13 cellular contexts compared by ENCODE assay signal in genomic region chr20:40868568-40869223, GRCh38.
DNase-seq lines count a peak whose midpoint lies in the region; ATAC-seq and TF ChIP-seq lines count a peak whose summit lies in the region.
"Had no signal": no experiment of that assay in that cellular context is flagged by ENCODE, and none has a peak within 500 bp of the region (broad histone marks: within the 10 kb centered on the region; RNA-seq: fewer than 3 reads in every experiment).

No MANE protein-coding gene starts in this region.

- H3K4me3 ChIP-seq in astrocyte of the spinal cord (ENCODE audit: low read depth, low read length), result no peak overlapping the region
- no peak overlapping the region for H3K4me3 ChIP-seq in right atrium auricular region
- no peak overlapping the region for H3K4me3 ChIP-seq in retinal pigment epithelial cell (ENCODE audit: low read length)
- H3K4me3 ChIP-seq: dorsolateral prefrontal cortex, skin epidermis had no signal

- no peak for ATAC-seq in GM19467 (IDR thresholded peaks at IDR 0.05; ENCODE audit: unreplicated experiment)
- no peak for ATAC-seq in HG03460 (IDR thresholded peaks at IDR 0.05; ENCODE audit: unreplicated experiment)

- DNase-seq in GM04503 (ENCODE audit: low read depth) (peak; percentile 41), astrocyte of the spinal cord (ENCODE audit: low read depth, low spot score) (peak; percentile 83), right atrium auricular region (ENCODE audit: low spot score) (peak; percentile 64), retinal pigment epithelial cell (ENCODE audit: low read depth) (peak; percentile 24), DMS53 treated with DMSO at 0.1 percent for 48 hours (lab: John Stamatoyannopoulos, UW; ENCODE audit: unreplicated experiment) (no peak), mesenteric fat pad (ENCODE audit: low spot score) (no peak)
- DNase-seq: activated CD8-positive, alpha-beta memory T cell treated with anti-CD3 and anti-CD28 coated beads, Interleukin-2, amount 50 U/mL, for 48 hours; Caco-2; dorsolateral prefrontal cortex; NCI-H524 had no signal

- peaks cover 0 to 36% of the 10 kb centered on the region in 2 donors for H3K4me1 ChIP-seq in right atrium auricular region

- no peaks in the 10 kb centered on the region for H3K27me3 ChIP-seq in right atrium auricular region
- H3K27me3 ChIP-seq: dorsolateral prefrontal cortex had no signal

- in situ Hi-C loops in astrocyte of the spinal cord (cut with HindIII; ENCODE audit: low sequenced_read_pairs), result no loop called here

- TF ChIP-seq CTCF in astrocyte of the spinal cord (IDR thresholded peaks at IDR 0.05; ENCODE audit: low read depth, low read length), result no peak
- TF ChIP-seq CTCF in right atrium auricular region (IDR thresholded peaks at IDR 0.05), result no peak
- TF ChIP-seq CTCF in retinal pigment epithelial cell (conservative IDR thresholded peaks at IDR 0.05; ENCODE audit: low read depth, low read length), result no peak

- H3K9me3 ChIP-seq in right atrium auricular region, result no peaks in the 10 kb centered on the region
- H3K9me3 ChIP-seq: Caco-2 had no signal

- peak overlapping the region in 1 of 2 donors; percentile 32 for H3K27ac ChIP-seq in right atrium auricular region
- H3K27ac ChIP-seq: dorsolateral prefrontal cortex had no signal

- H3K36me3 ChIP-seq in right atrium auricular region, result no peaks in the 10 kb centered on the region

Comparison
In these comparisons a context has a peak if more than half of its experiments do, and no peak if none do; other contexts are left out.
1. DNase-seq: peak in GM04503 (single experiment), astrocyte of the spinal cord (single experiment), right atrium auricular region (single experiment) and retinal pigment epithelial cell (single experiment); none in DMS53 treated with DMSO at 0.1 percent for 48 hours (single experiment) and mesenteric fat pad (single experiment).